8 cellular contexts compared by ENCODE assay signal in the genomic region with DNA sequence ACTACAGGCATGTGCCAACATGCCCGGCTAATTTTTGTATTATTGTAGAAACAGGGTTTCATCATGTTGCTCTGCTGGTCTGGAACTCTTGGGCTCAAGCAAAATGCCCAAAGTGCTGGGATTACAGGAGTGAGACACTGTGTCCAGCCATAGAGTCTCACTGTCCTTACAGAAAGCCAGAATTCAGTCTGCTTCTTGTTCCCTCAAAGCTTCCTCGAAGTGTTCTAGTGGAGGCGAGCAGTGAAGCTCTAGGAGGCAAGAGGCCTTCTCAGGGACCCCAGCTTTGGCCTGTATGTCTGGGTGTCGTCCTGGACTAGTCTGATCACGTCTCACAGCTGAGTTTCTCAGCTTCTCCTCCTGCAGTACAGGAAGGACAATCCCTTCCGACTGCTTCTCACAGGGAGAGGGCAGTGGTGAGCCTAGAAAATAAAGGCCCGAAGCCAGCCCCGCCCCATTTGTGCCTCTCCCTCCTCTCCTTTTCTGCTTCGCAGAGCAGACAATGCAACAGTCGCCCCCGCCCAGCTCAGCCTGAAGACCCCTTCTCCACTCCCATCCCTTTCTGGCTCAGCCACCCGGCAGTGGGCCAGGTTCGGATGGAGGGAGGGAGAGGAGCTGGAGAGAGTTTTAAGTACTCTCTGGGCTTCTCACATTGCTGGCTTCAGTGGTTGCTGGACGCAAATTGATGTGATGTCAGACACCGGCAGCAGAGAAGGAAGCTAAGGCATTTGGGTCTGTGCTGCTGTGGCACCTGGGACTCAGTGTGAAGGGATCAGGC. TPM values are rescaled to one million over a fixed set of nuclear protein-coding genes. Genes with fewer than 3 reads are reported as not detected.
A peak's percentile ranks its signal among the peaks of the same experiment; 100 is the strongest.
DNase-seq lines count a peak whose midpoint lies in the region; TF ChIP-seq lines count a peak whose summit lies in the region.

No MANE protein-coding gene starts in this region.

- H3K36me3 Mint-ChIP-seq in nephron progenitor cell (ENCODE audit: low read depth): no peaks in the 10 kb centered on the region

- H3K9ac ChIP-seq in BLaER1 treated with 17β-estradiol and CSF1 and Interleukin-3, amounts not matched to agents 10 nM and 100 nM: peak overlapping the region; percentile 23 to 59 (median 52); a peak in 18 of 22 replicates
- no peak overlapping the region for H3K9ac ChIP-seq in KMS-11

- H4K20me1 ChIP-seq in BLaER1 treated with 17β-estradiol and CSF1 and Interleukin-3, amounts not matched to agents 10 nM and 100 nM: peaks cover 0 to 23% (median 6%) of the 10 kb centered on the region in 11 experiments; a peak in 9 of 22 replicates
- no peaks in the 10 kb centered on the region for H4K20me1 ChIP-seq in KMS-11 (ENCODE audit: insufficient read depth)

- H3K27me3 Mint-ChIP-seq in nephron progenitor cell (ENCODE audit: low read depth, poor library complexity): no peaks in the 10 kb centered on the region

- H3K4me1 Mint-ChIP-seq in nephron progenitor cell: peaks cover 10% of the 10 kb centered on the region

- no peaks in the 10 kb centered on the region for H3K9me3 ChIP-seq in BLaER1 treated with 17β-estradiol and CSF1 and Interleukin-3, amounts not matched to agents 10 nM and 100 nM (replicated peaks in 1 of 11)
- H3K9me3 ChIP-seq in Peyer's patch (no peaks in the 10 kb centered on the region), tibial nerve (no peaks in the 10 kb centered on the region)

- TF ChIP-seq POLR2A in Peyer's patch (IDR thresholded peaks at IDR 0.05) (no peak), tibial nerve (IDR thresholded peaks at IDR 0.05) (peak in 1 of 2 donors; percentile 25)

- H3K4me2 ChIP-seq in BLaER1 treated with 17β-estradiol and CSF1 and Interleukin-3, amounts not matched to agents 10 nM and 100 nM: peak overlapping the region; percentile 19 to 69 (median 58); a peak in 21 of 22 replicates
- peak overlapping the region; percentile 76 for H3K4me2 ChIP-seq in KMS-11

- H3K27ac Mint-ChIP-seq in nephron progenitor cell: peak overlapping the region; percentile 90

- peak overlapping the region in 2 of 10 experiments; percentile 30 to 41; a peak in 1 of 20 replicates for H3K4me3 ChIP-seq in BLaER1 treated with 17β-estradiol and CSF1 and Interleukin-3, amounts not matched to agents 10 nM and 100 nM
- H3K4me3 ChIP-seq in KMS-11 (IDR thresholded peaks at IDR 0.05; ENCODE audit: insufficient read depth, low read depth, low read length): no peak overlapping the region
- peak overlapping the region in 2 of 4 donors; percentile 39 to 42 for H3K4me3 ChIP-seq in Peyer's patch
- H3K4me3 ChIP-seq in fibroblast of the aortic adventitia (ENCODE audit: low read depth, low read length): no peak overlapping the region
- peak overlapping the region in 2 of 4 donors; percentile 32 to 44 for H3K4me3 ChIP-seq in tibial nerve

- H3K9me3 Mint-ChIP-seq in nephron progenitor cell: peaks cover 56% of the 10 kb centered on the region

- DNase-seq in GM19240 (ENCODE audit: insufficient read length, low spot score): peak; percentile 46
- DNase-seq in Peyer's patch: peak; percentile 71 to 90 (median 80)
- peak; percentile 10 to 30 for DNase-seq in activated T-helper 1 cell treated with anti-CD3 and anti-CD28 coated beads, Interleukin-2, amount 50 U/mL, for 16 hours (ENCODE audit: low read depth in 1 of 2, low spot score in 1 of 2)
- peak; percentile 88 for DNase-seq in fibroblast of the aortic adventitia (ENCODE audit: low read depth)
- peak; percentile 74 for DNase-seq in nephron progenitor cell
- DNase-seq in tibial nerve (ENCODE audit: low spot score in 2 of 2): peak; percentile 61 to 73

- TF ChIP-seq CTCF in KMS-11 (conservative IDR thresholded peaks at IDR 0.05; ENCODE audit: low read depth, low read length): peak; percentile 35; the same call in 1 of the 2 replicates
- TF ChIP-seq CTCF in Peyer's patch (IDR thresholded peaks at IDR 0.05): peak in 5 of 6 experiments; percentile 23 to 61 (median 57)
- peak; percentile 58 for TF ChIP-seq CTCF in fibroblast of the aortic adventitia (IDR thresholded peaks at IDR 0.05; ENCODE audit: insufficient read depth, low read length)
- no peak for TF ChIP-seq CTCF in nephron progenitor cell (IDR thresholded peaks at IDR 0.05)
- peak; percentile 35 to 66 (median 46) for TF ChIP-seq CTCF in tibial nerve (IDR thresholded peaks at IDR 0.05)

- peaks cover 0 to 17% (median 5%) of the 10 kb centered on the region in 11 experiments; a peak in 10 of 22 replicates for H3K36me3 ChIP-seq in BLaER1 treated with 17β-estradiol and CSF1 and Interleukin-3, amounts not matched to agents 10 nM and 100 nM
- H3K36me3 ChIP-seq in KMS-11 (ENCODE audit: insufficient read depth) (no peaks in the 10 kb centered on the region), Peyer's patch (peaks cover 0 to 4% (median 0%) of the 10 kb centered on the region in 3 donors), tibial nerve (peaks cover 0 to 5% (median 0%) of the 10 kb centered on the region in 3 donors)

- peaks cover 8 to 25% (median 17%) of the 10 kb centered on the region in 10 experiments; a peak in 18 of 20 replicates for H3K4me1 ChIP-seq in BLaER1 treated with 17β-estradiol and CSF1 and Interleukin-3, amounts not matched to agents 10 nM and 100 nM
- peaks cover 11% of the 10 kb centered on the region for H3K4me1 ChIP-seq in KMS-11 (ENCODE audit: low read depth, poor library complexity, severe bottlenecking)
- peaks cover 0 to 4% (median 0%) of the 10 kb centered on the region in 4 donors for H3K4me1 ChIP-seq in Peyer's patch
- peaks cover 0 to 7% (median 2%) of the 10 kb centered on the region in 4 donors for H3K4me1 ChIP-seq in tibial nerve

- TF ChIP-seq EP300 in tibial nerve (IDR thresholded peaks at IDR 0.05): peak in 1 of 2 donors; percentile 48

- H3K4me3 Mint-ChIP-seq in nephron progenitor cell: peak overlapping the region; percentile 66

- peak overlapping the region; percentile 56; the same call in 1 of the 2 replicates for H2AFZ ChIP-seq in KMS-11 (ENCODE audit: low read depth)

- H3K27me3 ChIP-seq in BLaER1 treated with 17β-estradiol and CSF1 and Interleukin-3, amounts not matched to agents 10 nM and 100 nM: peaks cover 47 to 88% (median 81%) of the 10 kb centered on the region in 11 experiments
- H3K27me3 ChIP-seq in KMS-11 (ENCODE audit: insufficient read depth, low read depth) (no peaks in the 10 kb centered on the region), Peyer's patch (no peaks in the 10 kb centered on the region), tibial nerve (no peaks in the 10 kb centered on the region)

- no peaks in the 10 kb centered on the region for H3K79me2 ChIP-seq in KMS-11 (ENCODE audit: insufficient read depth, low read depth)

- H3K27ac ChIP-seq in BLaER1 treated with 17β-estradiol and CSF1 and Interleukin-3, amounts not matched to agents 10 nM and 100 nM: peak overlapping the region; percentile 11 to 63 (median 53); a peak in 19 of 22 replicates
- H3K27ac ChIP-seq in KMS-11 (peak overlapping the region; percentile 32; the same call in 1 of the 2 replicates), Peyer's patch (peak overlapping the region; percentile 49 to 73 (median 66)), tibial nerve (peak overlapping the region in 3 of 4 donors; percentile 68 to 86 (median 76))

- WGBS in tibial nerve, 2 donors: 8 to 34% methylated on average over 5 to 15 of the region's 15 CpGs

RNA-seq across cellular contexts. Expression of gene FAM3A, which starts 11.1 kb away (rescaled TPM):
- total RNA-seq in Peyer's patch: 100 to 1,000 TPM in 2 of 4 donors, 10 to 100 TPM in 2; 18.2 to 117 (median 101) TPM
- 16.9 and 20.0 TPM in 2 replicates for total RNA-seq in fibroblast of the aortic adventitia (ENCODE audit: low replicate concordance)
- total RNA-seq in tibial nerve: 10 to 100 TPM; 40.9 to 76.5 (median 55.7) TPM

RNA-seq across cellular contexts. Expression of gene G6PD, which starts 19.6 kb away (rescaled TPM):
- total RNA-seq in Peyer's patch: 10 to 100 TPM; 14.0 to 65.2 (median 43.1) TPM
- total RNA-seq in fibroblast of the aortic adventitia (ENCODE audit: low replicate concordance): 45.5 and 126 TPM in 2 replicates
- total RNA-seq in tibial nerve: 10 to 100 TPM; 30.6 to 89.7 (median 41.8) TPM

RNA-seq across cellular contexts. Expression of gene IKBKG, which starts 20.3 kb away (rescaled TPM):
- total RNA-seq in Peyer's patch (10 to 100 TPM; 11.9 to 74.3 (median 23.3) TPM), fibroblast of the aortic adventitia (ENCODE audit: low replicate concordance) (17.1 and 37.2 TPM in 2 replicates), tibial nerve (10 to 100 TPM; 14.2 to 43.1 (median 29.0) TPM)

RNA-seq across cellular contexts. Expression of gene SLC10A3, which starts 36.7 kb away (rescaled TPM):
- total RNA-seq in Peyer's patch (10 to 100 TPM; 11.6 to 19.8 (median 16.5) TPM), fibroblast of the aortic adventitia (ENCODE audit: low replicate concordance) (23.9 and 28.6 TPM in 2 replicates), tibial nerve (10 to 100 TPM; 17.8 to 40.6 (median 27.0) TPM)

RNA-seq across cellular contexts. Expression of gene UBL4A, which starts 40.7 kb away (rescaled TPM):
- total RNA-seq in Peyer's patch (10 to 100 TPM; 20.6 to 45.9 (median 34.6) TPM), fibroblast of the aortic adventitia (ENCODE audit: low replicate concordance) (10.9 and 35.0 TPM in 2 replicates), tibial nerve (10 to 100 TPM; 39.0 to 58.5 (median 43.4) TPM)

Comparison
In these comparisons a context has a peak if more than half of its experiments do, and no peak if none do; other contexts are left out.
1. DNase-seq: peak in every context shown above with its lines; median percentile 88 in fibroblast of the aortic adventitia; 80 in Peyer's patch; 74 in nephron progenitor cell; 67 in tibial nerve; 46 in GM19240; 20 in activated T-helper 1 cell treated with anti-CD3 and anti-CD28 coated beads, Interleukin-2, amount 50 U/mL, for 16 hours.